Comparison of ENCODE assay signal across 32 cellular contexts in the genomic region with DNA sequence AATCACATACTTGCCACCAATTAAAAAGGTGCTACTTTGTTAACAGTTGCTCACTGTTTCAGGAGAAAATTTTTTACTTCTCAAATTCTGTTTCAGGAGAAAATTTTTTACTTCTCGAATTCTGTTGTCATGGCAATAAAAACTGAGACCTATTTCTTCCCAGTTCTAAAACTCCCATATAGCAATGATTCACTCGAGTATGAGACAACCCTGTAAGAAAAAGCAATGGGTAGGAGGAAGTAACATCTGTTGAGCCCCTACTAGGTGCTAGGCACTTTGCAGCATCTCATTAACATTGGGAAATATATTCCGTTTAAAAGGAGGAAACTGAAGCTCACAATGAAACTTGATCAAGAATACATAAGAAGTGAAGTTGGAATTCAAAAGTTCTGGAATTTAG. TPM values are rescaled to one million over a fixed set of nuclear protein-coding genes. Genes with fewer than 3 reads are reported as not detected.
"Had no signal": no experiment of that assay in that cellular context is flagged by ENCODE, and none has a peak within 500 bp of the region (broad histone marks: within the 10 kb centered on the region; RNA-seq: fewer than 3 reads in every experiment).

No MANE protein-coding gene starts in this region.

- H3K4me3 ChIP-seq: K562, Peyer's patch, SJCRH30 had no signal

- H3K36me3 Mint-ChIP-seq: activated CD4-positive, alpha-beta memory T cell treated with anti-CD3 and anti-CD28 coated beads for 36 hours; brain had no signal

- H3K4me3 Mint-ChIP-seq: activated B cell treated with CpG ODN at 0.5 μM for 24 hours; activated CD4-positive, alpha-beta memory T cell treated with anti-CD3 and anti-CD28 coated beads for 36 hours; activated CD4-positive, alpha-beta T cell treated with anti-CD3 and anti-CD28 coated beads, Interleukin-2, amount 10 ng/mL, durations not matched to agents 24 days and 14 days; activated naive CD8-positive, alpha-beta T cell treated with anti-CD3 and anti-CD28 coated beads, Interleukin-2, amount 50 U/mL, for 24 hours; activated T-cell treated with anti-CD3 and anti-CD28 coated beads, Interleukin-2, amount 50 U/mL, for 4 hours; brain; central memory CD8-positive, alpha-beta T cell; T-helper 1 cell treated with Interleukin-12 subunit alpha and Interleukin-12 subunit beta and Interleukin-4 antibody, amounts not matched to agents 30 μg/mL and 1 μg/mL, for 36 hours had no signal

- H3K36me3 ChIP-seq: Peyer's patch, SJCRH30 had no signal

- H3K27ac Mint-ChIP-seq: activated B cell treated with CpG ODN at 0.5 μM for 24 hours; activated CD4-positive, alpha-beta memory T cell treated with anti-CD3 and anti-CD28 coated beads for 36 hours; activated CD4-positive, alpha-beta T cell treated with anti-CD3 and anti-CD28 coated beads, Interleukin-2, amount 10 ng/mL, durations not matched to agents 24 days and 14 days; activated naive CD4-positive, alpha-beta T cell treated with anti-CD3 and anti-CD28 coated beads, Interleukin-2, amount 50 U/mL, for 72 hours; activated naive CD8-positive, alpha-beta T cell treated with anti-CD3 and anti-CD28 coated beads, Interleukin-2, amount 50 U/mL, for 24 hours; brain; T-helper 1 cell treated with Interleukin-12 subunit alpha and Interleukin-12 subunit beta and Interleukin-4 antibody, amounts not matched to agents 30 μg/mL and 1 μg/mL, for 36 hours had no signal

- H3K9me3 ChIP-seq: Peyer's patch, SJCRH30, SK-N-SH had no signal

- H3K9me3 Mint-ChIP-seq: activated CD4-positive, alpha-beta memory T cell treated with anti-CD3 and anti-CD28 coated beads for 36 hours; activated naive CD8-positive, alpha-beta T cell treated with anti-CD3 and anti-CD28 coated beads, Interleukin-2, amount 50 U/mL, for 24 hours; activated T-cell treated with anti-CD3 and anti-CD28 coated beads, Interleukin-2, amount 50 U/mL, for 4 hours; central memory CD8-positive, alpha-beta T cell had no signal

- ATAC-seq: activated naive CD4-positive, alpha-beta T cell treated with anti-CD3 and anti-CD28 coated beads, Interleukin-2, amount 50 U/mL, for 72 hours; activated naive CD8-positive, alpha-beta T cell treated with anti-CD3 and anti-CD28 coated beads, Interleukin-2, amount 50 U/mL, for 24 hours; activated T-cell treated with anti-CD3 and anti-CD28 coated beads, Interleukin-2, amount 50 U/mL, for 4 hours; K562 had no signal

- DNase-seq: activated B cell treated with CpG ODN at 0.5 μM for 24 hours; activated CD4-positive, alpha-beta memory T cell treated with anti-CD3 and anti-CD28 coated beads for 36 hours; activated CD4-positive, alpha-beta T cell treated with anti-CD3 and anti-CD28 coated beads for 1 hour; activated CD4-positive, alpha-beta T cell treated with anti-CD3 and anti-CD28 coated beads, Interleukin-2, amount 10 ng/mL, durations not matched to agents 24 days and 14 days; activated CD8-positive, alpha-beta memory T cell treated with anti-CD3 and anti-CD28 coated beads for 24 hours; activated effector memory CD4-positive, alpha-beta T cell treated with anti-CD3 and anti-CD28 coated beads, Interleukin-2, amount 50 U/mL, for 16 hours; activated naive CD4-positive, alpha-beta T cell treated with Interleukin-2 at 50 U/mL for 16 hours; activated naive CD8-positive, alpha-beta T cell treated with anti-CD3 and anti-CD28 coated beads, Interleukin-2, amount 50 U/mL, for 24 hours; activated T-cell treated with anti-CD3 and anti-CD28 coated beads, Interleukin-2, amount 50 U/mL, for 4 hours; Karpas-422; MM.1S; NCI-H1092 treated with DMSO at 0.1 percent for 48 hours; NCI-H1417 treated with DMSO at 0.1 percent for 48 hours; NCI-H1694; NCI-H2029; NCI-H2107; NCI-H345; NCI-H510A; NCI-H69; NK-92 treated with Interleukin-12 subunit alpha and Interleukin-12 subunit beta, amount 100 ng/mL, for 24 hours; Peyer's patch; Right ventricle myocardium superior; SJCRH30; SK-N-SH had no signal

- H3K4me1 ChIP-seq: Peyer's patch, SJCRH30 had no signal

- FAIRE-seq: astrocyte, K562, TTC549 had no signal

- H3K27ac ChIP-seq: Peyer's patch, RWPE1, SJCRH30 had no signal

- H3K4me1 Mint-ChIP-seq: activated B cell treated with CpG ODN at 0.5 μM for 24 hours; activated CD4-positive, alpha-beta T cell treated with anti-CD3 and anti-CD28 coated beads, Interleukin-2, amount 10 ng/mL, durations not matched to agents 24 days and 14 days; activated naive CD8-positive, alpha-beta T cell treated with anti-CD3 and anti-CD28 coated beads, Interleukin-2, amount 50 U/mL, for 24 hours; brain; central memory CD8-positive, alpha-beta T cell had no signal

- H3K27me3 ChIP-seq: Peyer's patch, SJCRH30 had no signal

RNA-seq across cellular contexts. Expression of a gene that starts 35.1 kb away (rescaled TPM):
- total RNA-seq: activated B cell treated with CpG ODN at 0.5 μM for 24 hours; activated CD4-positive, alpha-beta T cell treated with anti-CD3 and anti-CD28 coated beads, Interleukin-2, amount 10 ng/mL, durations not matched to agents 24 days and 14 days; activated naive CD4-positive, alpha-beta T cell treated with anti-CD3 and anti-CD28 coated beads, Interleukin-2, amount 50 U/mL, for 72 hours; activated T-cell treated with anti-CD3 and anti-CD28 coated beads, Interleukin-2, amount 50 U/mL, for 4 hours had no signal
